Comparison of ENCODE assay signal across 20 cellular contexts in the genomic region with DNA sequence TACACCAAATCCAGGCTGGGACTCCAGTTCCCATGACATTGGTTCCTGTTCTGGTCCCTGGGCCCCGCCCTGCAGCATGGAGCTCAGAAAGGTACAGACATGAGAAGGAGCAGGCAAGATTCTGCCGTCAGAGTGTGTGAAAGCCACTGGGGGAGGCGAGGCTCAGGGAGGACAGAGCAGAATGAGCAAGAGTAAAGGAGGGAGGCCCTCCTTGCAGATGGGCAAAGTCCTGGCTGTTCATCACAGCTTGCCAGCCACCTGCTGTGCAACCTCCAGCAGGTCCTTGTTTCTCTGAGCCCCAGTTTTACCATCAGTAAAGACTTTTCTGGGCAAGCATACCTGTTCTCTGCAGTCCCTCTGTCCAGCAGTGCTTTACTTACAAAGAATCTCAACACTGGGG.
DNase-seq lines count a peak whose midpoint lies in the region; ATAC-seq, FAIRE-seq and TF ChIP-seq lines count a peak whose summit lies in the region.
"Had no signal": no experiment of that assay in that cellular context is flagged by ENCODE, and none has a peak within 500 bp of the region (broad histone marks: within the 10 kb centered on the region; RNA-seq: fewer than 3 reads in every experiment).

No MANE protein-coding gene starts in this region.

- no peak for TF ChIP-seq RAD21 in A549 (conservative IDR thresholded peaks at IDR 0.05 in 1 of 2, IDR thresholded peaks at IDR 0.05 in 1 of 2)

- TF ChIP-seq CTCF in A549 (IDR thresholded peaks at IDR 0.05) (no peak), sigmoid colon (IDR thresholded peaks at IDR 0.05) (no peak), thyroid gland (IDR thresholded peaks at IDR 0.05) (no peak), testis (IDR thresholded peaks at IDR 0.05) (no peak)

- H3K4me3 ChIP-seq in A549 (no peak overlapping the region), sigmoid colon (no peak overlapping the region), thyroid gland (replicated peaks in 1 of 3) (no peak overlapping the region), testis (no peak overlapping the region)
- H3K4me3 ChIP-seq: GM23338, HAP-1 had no signal

- H3K36me3 ChIP-seq in sigmoid colon (no peaks in the 10 kb centered on the region), thyroid gland (no peaks in the 10 kb centered on the region), testis (ENCODE audit: low read depth, missing control alignments) (no peaks in the 10 kb centered on the region)
- H3K36me3 ChIP-seq: HAP-1 had no signal

- H3K27me3 ChIP-seq in sigmoid colon (peaks cover 2 to 51% (median 16%) of the 10 kb centered on the region in 3 donors), thyroid gland (no peaks in the 10 kb centered on the region), testis (no peaks in the 10 kb centered on the region)

- WGBS in A549 (ENCODE audit: missing lambda C conversion rate), result 75% methylated on average over 3 of the region's 3 CpGs
- 57 to 74% methylated on average over 3 of the region's 3 CpGs for WGBS in sigmoid colon, 2 donors
- 65 to 73% methylated on average over 3 of the region's 3 CpGs for WGBS in thyroid gland, 2 donors
- 75 to 92% methylated on average over 3 of the region's 3 CpGs for WGBS in testis, 2 donors

- H3K27ac ChIP-seq in A549 (peak overlapping the region; percentile 77 to 78), sigmoid colon (no peak overlapping the region), thyroid gland (no peak overlapping the region), testis (no peak overlapping the region)

- CTCF ChIA-PET in A549 (lab: Yijun Ruan, JAX), result interaction anchor here (0.7 to 11.5 kb wide), 27 partner anchors 10 to 847 kb away, joined by 3 to 232 read pairs (median 17); a partner anchor contains a TSS

- intact Hi-C loops in sigmoid colon (cut with DNase I) (no loop called here), thyroid gland (cut with DNase I) (no loop called here), testis (cut with DNase I; ENCODE audit: low total_unique reads) (no loop called here)

- H3K9me3 ChIP-seq in A549, result peaks cover 8% of the 10 kb centered on the region; the same call in 1 of the 3 replicates
- H3K9me3 ChIP-seq in sigmoid colon, result no peaks in the 10 kb centered on the region
- H3K9me3 ChIP-seq in thyroid gland, result no peaks in the 10 kb centered on the region
- no peaks in the 10 kb centered on the region for H3K9me3 ChIP-seq in testis
- H3K9me3 ChIP-seq: HAP-1 had no signal

- TF ChIP-seq EP300 in A549 (IDR thresholded peaks at IDR 0.05) (no peak), sigmoid colon (IDR thresholded peaks at IDR 0.05) (no peak)

- H3K4me1 ChIP-seq in A549, result peaks cover 24% of the 10 kb centered on the region
- peaks cover 0 to 9% (median 2%) of the 10 kb centered on the region in 4 donors for H3K4me1 ChIP-seq in sigmoid colon
- no peaks in the 10 kb centered on the region for H3K4me1 ChIP-seq in thyroid gland
- H3K4me1 ChIP-seq in testis, result no peaks in the 10 kb centered on the region
- H3K4me1 ChIP-seq: HAP-1 had no signal

- POLR2A ChIA-PET in A549 (lab: Yijun Ruan, JAX), result interaction anchor here (1.6 kb wide), 1 partner anchor 137 kb away, joined by 4 read pairs; no protein-coding TSS in a partner anchor

- FAIRE-seq in A549 (lab: Jason Lieb, UNC), result no peak
- FAIRE-seq: G401.6, GM12892, GM18507, H54 had no signal

- no peak for ATAC-seq in A549
- ATAC-seq: GM23338 had no signal

- DNase-seq in A549 (ENCODE audit: low read depth in 1 of 2, low spot score in 1 of 2) (no peak), NCI-H69 (lab: John Stamatoyannopoulos, UW) (peak; percentile 53), cerebellum (ENCODE audit: low spot score) (peak; percentile 53), sigmoid colon (peak; percentile 53), HPDE6-E6E7 (ENCODE audit: extremely low spot score) (no peak), thyroid gland (no peak), testis (no peak)
- DNase-seq: 8988T; Calu3; CD4-positive, alpha-beta memory T cell; COR-L47; DMS53; DMS79 treated with DMSO at 0.1 percent for 48 hours; HFFc6 had no signal

- peak overlapping the region; percentile 1; the same call in 2 of the 3 replicates for H3K4me2 ChIP-seq in A549
- H3K4me2 ChIP-seq: GM23338 had no signal

- TF ChIP-seq POLR2A in A549 (IDR thresholded peaks at IDR 0.05; ENCODE audit: low read length), result no peak
- no peak for TF ChIP-seq POLR2A in sigmoid colon (IDR thresholded peaks at IDR 0.05)
- TF ChIP-seq POLR2A in thyroid gland (IDR thresholded peaks at IDR 0.05), result no peak
- TF ChIP-seq POLR2A in testis (IDR thresholded peaks at IDR 0.05), result no peak

TF ChIP-seq in A549, 52 proteins besides CTCF, POLR2A, EP300 and RAD21:
- TF ChIP-seq FOSB (CRISPR knock-in tag; IDR thresholded peaks at IDR 0.05) (no peak), NFE2L2 (conservative IDR thresholded peaks at IDR 0.05; ENCODE audit: low read length) (no peak), EHF (CRISPR knock-in tag; IDR thresholded peaks at IDR 0.05) (no peak), ZNF302 (CRISPR knock-in tag; IDR thresholded peaks at IDR 0.05) (no peak), RARB (CRISPR knock-in tag; IDR thresholded peaks at IDR 0.05) (no peak), MAZ (IDR thresholded peaks at IDR 0.05; ENCODE audit: borderline replicate concordance, low read depth, low read length) (no peak), RFX5 (IDR thresholded peaks at IDR 0.05) (no peak), CEBPB (IDR thresholded peaks at IDR 0.05) (no peak), NR3C1 (IDR thresholded peaks at IDR 0.05) (no peak), HEYL (CRISPR knock-in tag; IDR thresholded peaks at IDR 0.05) (no peak)
- TF ChIP-seq, protein P1, sequence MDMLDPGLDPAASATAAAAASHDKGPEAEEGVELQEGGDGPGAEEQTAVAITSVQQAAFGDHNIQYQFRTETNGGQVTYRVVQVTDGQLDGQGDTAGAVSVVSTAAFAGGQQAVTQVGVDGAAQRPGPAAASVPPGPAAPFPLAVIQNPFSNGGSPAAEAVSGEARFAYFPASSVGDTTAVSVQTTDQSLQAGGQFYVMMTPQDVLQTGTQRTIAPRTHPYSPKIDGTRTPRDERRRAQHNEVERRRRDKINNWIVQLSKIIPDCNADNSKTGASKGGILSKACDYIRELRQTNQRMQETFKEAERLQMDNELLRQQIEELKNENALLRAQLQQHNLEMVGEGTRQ (IDR thresholded peaks at IDR 0.05), result no peak
- TF ChIP-seq, protein P2, sequence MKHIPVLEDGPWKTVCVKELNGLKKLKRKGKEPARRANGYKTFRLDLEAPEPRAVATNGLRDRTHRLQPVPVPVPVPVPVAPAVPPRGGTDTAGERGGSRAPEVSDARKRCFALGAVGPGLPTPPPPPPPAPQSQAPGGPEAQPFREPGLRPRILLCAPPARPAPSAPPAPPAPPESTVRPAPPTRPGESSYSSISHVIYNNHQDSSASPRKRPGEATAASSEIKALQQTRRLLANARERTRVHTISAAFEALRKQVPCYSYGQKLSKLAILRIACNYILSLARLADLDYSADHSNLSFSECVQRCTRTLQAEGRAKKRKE (CRISPR knock-in tag; IDR thresholded peaks at IDR 0.05; ENCODE audit: low read depth), result no peak

Comparison
In these comparisons a context has a peak if more than half of its experiments do, and no peak if none do; other contexts are left out.
1. DNase-seq: peak in NCI-H69 (single experiment), cerebellum (single experiment) and sigmoid colon (single experiment); none in A549 (0 of 2), HPDE6-E6E7 (single experiment), thyroid gland (0 of 2) and testis (single experiment).
2. H3K27ac ChIP-seq: peak in A549 (2 of 2); none in sigmoid colon (0 of 4), thyroid gland (0 of 3) and testis (0 of 2).